Comparison of ENCODE assay signal across 9 cellular contexts in the genomic region with DNA sequence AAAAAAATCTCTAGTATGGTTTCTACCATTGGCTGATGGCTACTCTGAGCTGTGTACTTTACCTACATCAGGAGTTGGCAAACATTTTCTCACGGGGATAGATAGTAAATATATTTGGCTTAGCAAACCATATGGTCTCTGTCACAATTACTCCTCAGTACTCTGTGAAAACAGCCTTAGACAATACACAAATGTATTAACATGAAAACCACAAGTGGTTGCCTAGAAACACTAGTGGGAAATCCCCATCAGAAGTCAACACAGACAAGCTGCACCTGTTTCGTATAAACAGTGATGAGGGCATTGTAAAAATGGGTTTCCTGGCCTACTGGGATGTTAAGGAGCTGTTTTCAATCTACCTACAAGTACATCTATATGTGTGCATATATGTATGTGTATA.
DNase-seq lines count a peak whose midpoint lies in the region; ATAC-seq and TF ChIP-seq lines count a peak whose summit lies in the region.
"Had no signal": no experiment of that assay in that cellular context is flagged by ENCODE, and none has a peak within 500 bp of the region (broad histone marks: within the 10 kb centered on the region; RNA-seq: fewer than 3 reads in every experiment).

No MANE protein-coding gene starts in this region.

- H3K36me3 ChIP-seq in gastroesophageal sphincter = no peaks in the 10 kb centered on the region

- H3K4me3 ChIP-seq in fibroblast of the aortic adventitia (ENCODE audit: low read depth, low read length) (no peak overlapping the region), gastroesophageal sphincter (no peak overlapping the region)
- H3K4me3 ChIP-seq: K562 had no signal

- peak; percentile 89 for DNase-seq in NCI-H2081 treated with DMSO at 0.1 percent for 48 hours (lab: John Stamatoyannopoulos, UW)
- peak; percentile 62 for DNase-seq in fibroblast of the aortic adventitia (ENCODE audit: low read depth)
- DNase-seq in NK-92 treated with Interleukin-12 subunit alpha and Interleukin-12 subunit beta, amount 100 ng/mL, for 24 hours (lab: John Stamatoyannopoulos, UW) = no peak
- DNase-seq in AML-193 (lab: John Stamatoyannopoulos, UW) = no peak
- DNase-seq in activated naive CD4-positive, alpha-beta T cell treated with Interleukin-2 at 50 U/mL for 16 hours = no peak

- TF ChIP-seq EP300 in gastroesophageal sphincter (IDR thresholded peaks at IDR 0.05) = no peak

- no peak for TF ChIP-seq POLR2A in gastroesophageal sphincter (IDR thresholded peaks at IDR 0.05)

- H3K9me3 ChIP-seq in gastroesophageal sphincter = no peaks in the 10 kb centered on the region

- no peak overlapping the region for H3K27ac ChIP-seq in gastroesophageal sphincter

- TF ChIP-seq CTCF in fibroblast of the aortic adventitia (IDR thresholded peaks at IDR 0.05; ENCODE audit: insufficient read depth, low read length) = no peak
- no peak for TF ChIP-seq CTCF in gastroesophageal sphincter (IDR thresholded peaks at IDR 0.05)

- WGBS in gastroesophageal sphincter (ENCODE audit: low coverage in 1 of 2), 2 donors = 34 to 39% methylated on average over 2 of the region's 2 CpGs

- ATAC-seq in GM18520 (IDR thresholded peaks at IDR 0.05; ENCODE audit: unreplicated experiment) = peak; percentile 100
- ATAC-seq in HG02884 (IDR thresholded peaks at IDR 0.05; ENCODE audit: unreplicated experiment) = peak; percentile 100
- no peak for ATAC-seq in gastroesophageal sphincter
- ATAC-seq: K562 had no signal

- no peaks in the 10 kb centered on the region for H3K4me1 ChIP-seq in gastroesophageal sphincter

- no peaks in the 10 kb centered on the region for H3K27me3 ChIP-seq in gastroesophageal sphincter

Comparison
In these comparisons a context has a peak if more than half of its experiments do, and no peak if none do; other contexts are left out.
1. DNase-seq: peak in NCI-H2081 treated with DMSO at 0.1 percent for 48 hours (single experiment) and fibroblast of the aortic adventitia (single experiment); none in NK-92 treated with Interleukin-12 subunit alpha and Interleukin-12 subunit beta, amount 100 ng/mL, for 24 hours (single experiment), AML-193 (0 of 2) and activated naive CD4-positive, alpha-beta T cell treated with Interleukin-2 at 50 U/mL for 16 hours (single experiment).